8 cellular contexts compared by ENCODE assay signal in the genomic region with DNA sequence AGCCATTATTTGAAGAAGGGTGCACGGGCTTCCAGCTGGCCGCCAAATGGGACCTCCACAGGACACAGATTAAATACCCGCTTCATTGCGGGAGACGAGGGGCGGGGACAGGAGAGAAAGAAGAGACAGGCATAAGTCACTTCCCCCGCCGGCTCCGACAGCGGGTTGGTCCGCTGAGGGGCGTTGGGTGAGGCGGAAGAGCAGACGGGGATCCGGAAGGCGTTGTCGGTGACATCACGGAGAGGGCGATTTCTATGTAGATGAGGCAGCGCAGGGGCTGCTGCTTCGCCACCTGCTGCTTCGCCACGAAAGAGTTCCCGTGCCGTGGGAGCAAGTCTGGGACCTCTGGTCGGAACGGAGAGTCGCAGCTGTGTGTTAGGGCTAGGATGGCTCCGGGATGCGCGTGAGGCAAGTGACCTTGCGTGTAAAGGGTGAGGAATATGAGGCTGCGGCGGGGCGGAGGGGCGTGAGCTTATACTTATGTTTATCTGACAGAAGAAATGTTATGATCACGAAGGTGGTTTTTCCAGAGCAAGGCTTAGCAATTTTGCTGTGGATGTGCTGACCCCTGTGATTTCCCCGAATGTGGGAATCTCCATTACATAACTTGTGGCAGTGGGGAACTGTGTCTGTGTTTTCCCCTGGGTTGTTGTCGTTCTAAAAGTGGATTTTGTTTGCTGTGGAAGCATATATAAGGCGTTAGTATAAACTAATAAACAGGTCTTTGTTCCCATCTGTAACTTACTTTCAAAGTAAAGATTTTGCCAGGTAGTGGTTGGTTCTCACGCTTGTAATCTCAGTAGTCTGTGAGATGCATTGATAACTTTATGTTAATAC. TPM values are rescaled to one million over a fixed set of nuclear protein-coding genes. Genes with fewer than 3 reads are reported as not detected.
DNase-seq lines count a peak whose midpoint lies in the region; ATAC-seq, FAIRE-seq and TF ChIP-seq lines count a peak whose summit lies in the region.
"Not testable (repeated sequence)": the region's sequence is repeated elsewhere in the genome, so short reads cannot be mapped to it uniquely, and the experiment has no call there.

No MANE protein-coding gene starts in this region.

- H3K36me3 Mint-ChIP-seq in activated CD4-positive, alpha-beta T cell treated with anti-CD3 and anti-CD28 coated beads for 36 hours (ENCODE audit: low read depth), result not testable (repeated sequence)

- FAIRE-seq in kidney (lab: Jason Lieb, UNC), result not testable (repeated sequence)

- peak; percentile 94 for ATAC-seq in GM19324 (IDR thresholded peaks at IDR 0.05; ENCODE audit: low FRiP score, unreplicated experiment)
- peak; percentile 94 for ATAC-seq in HG03432 (IDR thresholded peaks at IDR 0.05; ENCODE audit: unreplicated experiment)
- peak; percentile 82 for ATAC-seq in activated CD4-positive, alpha-beta T cell treated with anti-CD3 and anti-CD28 coated beads for 36 hours

- H3K4me3 ChIP-seq in kidney (ENCODE audit: low read length in 2 of 2), result peak overlapping the region; percentile 61 to 72

- peak overlapping the region; percentile 64 to 65 for H3K9ac ChIP-seq in kidney (ENCODE audit: low read length in 2 of 2)

- intact Hi-C loops in activated CD4-positive, alpha-beta T cell treated with anti-CD3 and anti-CD28 coated beads for 36 hours (cut with DNase I, micrococcal nuclease); kidney (cut with DNase I): not testable (repeated sequence)

- not testable (repeated sequence) for H3K4me1 ChIP-seq in kidney (ENCODE audit: control insufficient read depth in 1 of 2, insufficient read depth in 1 of 2, low read depth in 1 of 2, low read length in 2 of 2)

- not testable (repeated sequence) for TF ChIP-seq CTCF in AG09319 (IDR thresholded peaks at IDR 0.05; ENCODE audit: low read depth, low read length); kidney (IDR thresholded peaks at IDR 0.05; ENCODE audit: borderline replicate concordance, extremely low read depth, insufficient read depth)

- H3K9me3 Mint-ChIP-seq in activated CD4-positive, alpha-beta T cell treated with anti-CD3 and anti-CD28 coated beads for 36 hours (ENCODE audit: low read depth), result not testable (repeated sequence)

- H3K27ac ChIP-seq in kidney (ENCODE audit: low read depth in 2 of 2, low read length in 2 of 2), result peak overlapping the region; percentile 84 to 91

- H3K4me3 Mint-ChIP-seq in activated CD4-positive, alpha-beta T cell treated with anti-CD3 and anti-CD28 coated beads for 36 hours, result peak overlapping the region; percentile 82

- not testable (repeated sequence) for H3K36me3 ChIP-seq in kidney (ENCODE audit: control insufficient read depth in 1 of 2, insufficient read depth in 2 of 2, low read length in 2 of 2)

- DNase-seq in AG09319 (ENCODE audit: extremely low read depth, low read depth) (peak; percentile 7), NCI-H510A (lab: John Stamatoyannopoulos, UW) (peak; percentile 79), cerebellar nuclear complex (lab: John Stamatoyannopoulos, UW) (peak; percentile 38 to 85), kidney (peak; percentile 96)
- DNase-seq in activated CD4-positive, alpha-beta T cell treated with anti-CD3 and anti-CD28 coated beads for 36 hours, result peak; percentile 94
- peak; percentile 80 to 85 for DNase-seq in stimulated activated CD4-positive, alpha-beta T cell treated with anti-CD3 and anti-CD28 coated beads, Interleukin-12 subunit alpha, Interleukin-12 subunit beta, amount 100 ng/mL, for 24 hours (ENCODE audit: low read depth in 2 of 2)

- H3K4me1 Mint-ChIP-seq in activated CD4-positive, alpha-beta T cell treated with anti-CD3 and anti-CD28 coated beads for 36 hours, result peaks cover 23% of the 10 kb centered on the region

- H3K9me3 ChIP-seq in kidney (ENCODE audit: control insufficient read depth in 1 of 2, low read length in 2 of 2), result not testable (repeated sequence)

- H3K27me3 Mint-ChIP-seq in activated CD4-positive, alpha-beta T cell treated with anti-CD3 and anti-CD28 coated beads for 36 hours, result not testable (repeated sequence)

- CTCF ChIA-PET in activated CD4-positive, alpha-beta T cell treated with anti-CD3 and anti-CD28 coated beads for 36 hours (lab: Charles Lee), result not testable (repeated sequence)

- POLR2A ChIA-PET in activated CD4-positive, alpha-beta T cell treated with anti-CD3 and anti-CD28 coated beads for 36 hours (lab: Charles Lee), result interaction anchor here (0.6 to 1.2 kb wide), 3 partner anchors 145 to 1302 kb away, joined by 3 read pairs; no protein-coding TSS in a partner anchor

- H3K27ac Mint-ChIP-seq in activated CD4-positive, alpha-beta T cell treated with anti-CD3 and anti-CD28 coated beads for 36 hours, result peak overlapping the region; percentile 100

RNA-seq across cellular contexts. Expression of a gene that starts 52.9 kb away (rescaled TPM):
- total RNA-seq in activated CD4-positive, alpha-beta T cell treated with anti-CD3 and anti-CD28 coated beads for 36 hours, result not detected
- total RNA-seq in kidney, result 0.98 TPM
- not detected for polyA plus RNA-seq in kidney (ENCODE audit: insufficient read depth, low read depth, low replicate concordance)

Comparison
In these comparisons a context has a peak if more than half of its experiments do, and no peak if none do; other contexts are left out.
1. Peak in every context shown above with its lines: DNase-seq, ATAC-seq, H3K4me3 ChIP-seq and H3K27ac ChIP-seq.
2. DNase-seq: peak in every context shown above with its lines; median percentile 96 in kidney; 94 in activated CD4-positive, alpha-beta T cell treated with anti-CD3 and anti-CD28 coated beads for 36 hours; 82 in stimulated activated CD4-positive, alpha-beta T cell treated with anti-CD3 and anti-CD28 coated beads, Interleukin-12 subunit alpha, Interleukin-12 subunit beta, amount 100 ng/mL, for 24 hours; 79 in NCI-H510A; 62 in cerebellar nuclear complex; 7 in AG09319.